8 cellular contexts compared by ENCODE assay signal in genomic region chr11:5689551-5689983, GRCh38. TPM values are rescaled to one million over a fixed set of nuclear protein-coding genes. Genes with fewer than 3 reads are reported as not detected.
DNase-seq lines count a peak whose midpoint lies in the region; ATAC-seq and TF ChIP-seq lines count a peak whose summit lies in the region.

A gene with protein sequence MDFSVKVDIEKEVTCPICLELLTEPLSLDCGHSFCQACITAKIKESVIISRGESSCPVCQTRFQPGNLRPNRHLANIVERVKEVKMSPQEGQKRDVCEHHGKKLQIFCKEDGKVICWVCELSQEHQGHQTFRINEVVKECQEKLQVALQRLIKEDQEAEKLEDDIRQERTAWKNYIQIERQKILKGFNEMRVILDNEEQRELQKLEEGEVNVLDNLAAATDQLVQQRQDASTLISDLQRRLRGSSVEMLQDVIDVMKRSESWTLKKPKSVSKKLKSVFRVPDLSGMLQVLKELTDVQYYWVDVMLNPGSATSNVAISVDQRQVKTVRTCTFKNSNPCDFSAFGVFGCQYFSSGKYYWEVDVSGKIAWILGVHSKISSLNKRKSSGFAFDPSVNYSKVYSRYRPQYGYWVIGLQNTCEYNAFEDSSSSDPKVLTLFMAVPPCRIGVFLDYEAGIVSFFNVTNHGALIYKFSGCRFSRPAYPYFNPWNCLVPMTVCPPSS (plus strand): TSS chr11:5689790. CDS start chr11:5696233, 6,443 bp downstream.

- H3K36me3 Mint-ChIP-seq in T-helper 2 cell treated with Interferon-gamma antibody and Interleukin-4, amounts not matched to agents 5 μg/mL and 100 μg/mL, for 36 hours (ENCODE audit: low read depth): peaks cover 23% of the 10 kb centered on the region

- peak within 1 kb of the TSS; percentile 95 for H3K4me3 ChIP-seq in ACC112 (ENCODE audit: low read depth, low read length)
- H3K4me3 ChIP-seq in breast epithelium: peak within 1 kb of the TSS; percentile 49 to 64 (median 50)

- peak within 1 kb of the TSS; percentile 98 for H3K27ac Mint-ChIP-seq in T-helper 2 cell treated with Interferon-gamma antibody and Interleukin-4, amounts not matched to agents 5 μg/mL and 100 μg/mL, for 36 hours

- peak; percentile 73 for ATAC-seq in HG03280 (IDR thresholded peaks at IDR 0.05; ENCODE audit: unreplicated experiment)

- DNase-seq in T-helper 2 cell treated with Interferon-gamma antibody and Interleukin-4, amounts not matched to agents 5 μg/mL and 100 μg/mL, for 36 hours (ENCODE audit: low spot score): peak; percentile 66
- peak in 1 of 2 donors; percentile 51 for DNase-seq in breast epithelium (ENCODE audit: low spot score in 2 of 2)
- DNase-seq in iPS-NIHi11 (ENCODE audit: low spot score): peak; percentile 24
- peak; percentile 50 for DNase-seq in smooth muscle cell of the brain vasculature (ENCODE audit: low read depth, low spot score)
- DNase-seq in NCI-H446 treated with DMSO at 0.1 percent for 48 hours (lab: John Stamatoyannopoulos, UW): no peak

- no peaks in the 10 kb centered on the region for H3K9me3 Mint-ChIP-seq in T-helper 2 cell treated with Interferon-gamma antibody and Interleukin-4, amounts not matched to agents 5 μg/mL and 100 μg/mL, for 36 hours

- intact Hi-C loops in breast epithelium (cut with DNase I; ENCODE audit: low total_unique reads): no loop called here

- TF ChIP-seq POLR2A in GM19193 (IDR thresholded peaks at IDR 0.05; ENCODE audit: extremely low read depth, insufficient read depth, insufficient read length) (peak; percentile 65), breast epithelium (IDR thresholded peaks at IDR 0.05) (no peak)

- H3K27me3 Mint-ChIP-seq in T-helper 2 cell treated with Interferon-gamma antibody and Interleukin-4, amounts not matched to agents 5 μg/mL and 100 μg/mL, for 36 hours (ENCODE audit: low read depth): no peaks in the 10 kb centered on the region

- no peak for TF ChIP-seq CTCF in breast epithelium (IDR thresholded peaks at IDR 0.05)

- H3K4me1 ChIP-seq in ACC112 (ENCODE audit: control insufficient read depth, insufficient read depth, low read length, unreplicated experiment) (peaks cover 22% of the 10 kb centered on the region), breast epithelium (no peaks in the 10 kb centered on the region)

- no peaks in the 10 kb centered on the region for H3K27me3 ChIP-seq in ACC112 (ENCODE audit: insufficient read depth, low read length)
- H3K27me3 ChIP-seq in breast epithelium: no peaks in the 10 kb centered on the region

- peak within 1 kb of the TSS; percentile 95 for H3K27ac ChIP-seq in ACC112 (ENCODE audit: low read depth, low read length)
- H3K27ac ChIP-seq in breast epithelium: peak within 1 kb of the TSS; percentile 88 to 91

- peak within 1 kb of the TSS; percentile 42 for H2AFZ ChIP-seq in ACC112 (ENCODE audit: low read length, unreplicated experiment)

- H3K79me2 ChIP-seq in ACC112 (ENCODE audit: control insufficient read depth, insufficient read depth, low read length, unreplicated experiment): peaks cover 42% of the 10 kb centered on the region

- peaks cover 44% of the 10 kb centered on the region for H3K4me1 Mint-ChIP-seq in T-helper 2 cell treated with Interferon-gamma antibody and Interleukin-4, amounts not matched to agents 5 μg/mL and 100 μg/mL, for 36 hours (ENCODE audit: low read depth)

- no peaks in the 10 kb centered on the region for H3K9me3 ChIP-seq in breast epithelium

- no peaks in the 10 kb centered on the region; the same call in 1 of the 2 replicates for H3K36me3 ChIP-seq in ACC112 (ENCODE audit: insufficient read depth, low read length)
- H3K36me3 ChIP-seq in breast epithelium: no peaks in the 10 kb centered on the region

- H3K4me3 Mint-ChIP-seq in T-helper 2 cell treated with Interferon-gamma antibody and Interleukin-4, amounts not matched to agents 5 μg/mL and 100 μg/mL, for 36 hours: peak within 1 kb of the TSS; percentile 95

RNA-seq across cellular contexts. Expression of the gene that starts here (rescaled TPM):
- 10 to 100 TPM; 59.7 to 90.3 (median 62.3) TPM for total RNA-seq in breast epithelium
